In the genomic region with DNA sequence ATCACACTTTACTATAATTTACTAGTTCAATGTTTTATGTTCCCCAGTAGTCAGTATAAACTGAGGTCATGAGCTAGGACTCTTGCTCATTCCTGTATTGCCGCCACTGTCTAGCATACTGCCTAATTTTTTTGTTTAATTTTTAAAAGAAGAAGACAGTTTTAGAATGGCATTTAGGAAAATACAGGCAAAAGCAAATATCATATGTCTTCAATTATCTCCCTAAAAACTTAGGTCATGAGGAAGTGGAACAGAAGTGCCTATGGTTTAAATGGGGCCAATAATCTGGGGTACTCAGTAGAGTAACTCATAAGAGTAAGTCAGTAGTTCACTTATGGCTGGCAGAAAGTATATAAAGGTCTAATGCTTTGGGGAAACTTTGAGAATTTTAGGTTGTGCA, we compare ENCODE assay signal across 24 cellular contexts.
DNase-seq lines count a peak whose midpoint lies in the region; ATAC-seq, FAIRE-seq and TF ChIP-seq lines count a peak whose summit lies in the region.
"Had no signal": no experiment of that assay in that cellular context is flagged by ENCODE, and none has a peak within 500 bp of the region (broad histone marks: within the 10 kb centered on the region; RNA-seq: fewer than 3 reads in every experiment).

No MANE protein-coding gene starts in this region.

- no peaks in the 10 kb centered on the region for H3K9me3 Mint-ChIP-seq in mesothelial cell of epicardium
- H3K9me3 Mint-ChIP-seq in activated naive CD4-positive, alpha-beta T cell treated with anti-CD3 and anti-CD28 coated beads, Interleukin-2, amount 50 U/mL, for 72 hours: peaks cover 4 to 8% of the 10 kb centered on the region in 2 donors
- H3K9me3 Mint-ChIP-seq: activated T-helper 1 cell treated with anti-CD3 and anti-CD28 coated beads, Interleukin-12 subunit alpha, Interleukin-12 subunit beta, Interleukin-2, Interleukin-4 antibody, amounts not matched to agents 30 ng/mL and 10 ng/mL and 1 ng/mL, durations not matched to agents 14 hours and 24 hours and 36 hours had no signal

- no peak for TF ChIP-seq POLR2A in HepG2 (IDR thresholded peaks at IDR 0.05; ENCODE audit: insufficient read depth in 1 of 2, low read depth in 2 of 2, low read length in 2 of 2)

- H3K36me3 ChIP-seq in liver (ENCODE audit: control insufficient read depth in 4 of 4, insufficient read depth in 3 of 4, low read depth in 1 of 4, low read length in 3 of 4) (no peaks in the 10 kb centered on the region), HepG2 (replicated peaks in 1 of 2; ENCODE audit: control insufficient read depth in 1 of 2, insufficient read depth in 2 of 2, low read length in 2 of 2) (no peaks in the 10 kb centered on the region)
- H3K36me3 ChIP-seq: gastroesophageal sphincter, HAP-1, upper lobe of left lung had no signal

- H3K4me2 ChIP-seq in HepG2 (ENCODE audit: low read depth, low read length): no peak overlapping the region

- H3K27me3 ChIP-seq in liver (ENCODE audit: control insufficient read depth in 4 of 4, insufficient read depth in 4 of 4, low read length in 3 of 4) (no peaks in the 10 kb centered on the region), HepG2 (ENCODE audit: control insufficient read depth in 1 of 2, insufficient read depth in 2 of 2, low read length in 2 of 2) (no peaks in the 10 kb centered on the region)
- H3K27me3 ChIP-seq: gastroesophageal sphincter, upper lobe of left lung had no signal

- H3K27ac Mint-ChIP-seq in mesothelial cell of epicardium: peak overlapping the region; percentile 78
- no peak overlapping the region for H3K27ac Mint-ChIP-seq in activated naive CD4-positive, alpha-beta T cell treated with anti-CD3 and anti-CD28 coated beads, Interleukin-2, amount 50 U/mL, for 72 hours
- H3K27ac Mint-ChIP-seq: activated naive CD8-positive, alpha-beta T cell; activated T-helper 1 cell treated with anti-CD3 and anti-CD28 coated beads, Interleukin-12 subunit alpha, Interleukin-12 subunit beta, Interleukin-2, Interleukin-4 antibody, amounts not matched to agents 30 ng/mL and 10 ng/mL and 1 ng/mL, durations not matched to agents 14 hours and 24 hours and 36 hours; B cell; brain; natural killer cell; progenitor cell of endocrine pancreas had no signal

- in situ Hi-C loops in HepG2 (cut with HindIII; ENCODE audit: extremely low pct_ligation_motif_present, low pct_unique_long_range_greater_than_20kb): no loop called here

- TF ChIP-seq CTCF in liver (IDR thresholded peaks at IDR 0.05; ENCODE audit: low read depth, low read length, missing input control): no peak
- TF ChIP-seq CTCF in HepG2 (CRISPR knock-in tag; IDR thresholded peaks at IDR 0.05): no peak
- TF ChIP-seq CTCF in coronary artery (IDR thresholded peaks at IDR 0.05): no peak
- TF ChIP-seq CTCF in mesothelial cell of epicardium (IDR thresholded peaks at IDR 0.05; ENCODE audit: unreplicated experiment): no peak

- H3K27ac ChIP-seq in liver (ENCODE audit: low read depth in 1 of 2, low read length in 2 of 2) (no peak overlapping the region), HepG2 (ENCODE audit: extremely low read length, insufficient read depth, low read length) (no peak overlapping the region), coronary artery (no peak overlapping the region)
- H3K27ac ChIP-seq: 22Rv1, gastroesophageal sphincter, upper lobe of left lung had no signal

- H3K9ac ChIP-seq in liver (ENCODE audit: low read depth in 1 of 2, low read length in 2 of 2): no peak overlapping the region
- no peak overlapping the region for H3K9ac ChIP-seq in HepG2 (ENCODE audit: insufficient read depth, low read depth, low read length)

- no peaks in the 10 kb centered on the region for H3K79me2 ChIP-seq in HepG2 (ENCODE audit: insufficient read depth, low read length)

- H3K27me3 Mint-ChIP-seq in mesothelial cell of epicardium (ENCODE audit: low read depth): no peaks in the 10 kb centered on the region
- H3K27me3 Mint-ChIP-seq: activated naive CD8-positive, alpha-beta T cell; B cell; progenitor cell of endocrine pancreas had no signal

- CTCF ChIA-PET in HepG2 (lab: Yijun Ruan, JAX; ENCODE audit: low intra/inter-chr PET ratio, low total read pairs): no interaction called here

- no peak overlapping the region for H3K4me3 Mint-ChIP-seq in mesothelial cell of epicardium
- H3K4me3 Mint-ChIP-seq: activated naive CD8-positive, alpha-beta T cell; activated T-helper 1 cell treated with anti-CD3 and anti-CD28 coated beads, Interleukin-12 subunit alpha, Interleukin-12 subunit beta, Interleukin-2, Interleukin-4 antibody, amounts not matched to agents 30 ng/mL and 10 ng/mL and 1 ng/mL, durations not matched to agents 14 hours and 24 hours and 36 hours; B cell; natural killer cell had no signal

- H3K4me1 Mint-ChIP-seq in mesothelial cell of epicardium: peaks cover 54% of the 10 kb centered on the region
- H3K4me1 Mint-ChIP-seq: B cell, natural killer cell had no signal

- no peaks in the 10 kb centered on the region for H4K20me1 ChIP-seq in HepG2 (ENCODE audit: insufficient read depth, low read length)

- ATAC-seq in HepG2: no peak
- no peak for ATAC-seq in activated naive CD4-positive, alpha-beta T cell treated with anti-CD3 and anti-CD28 coated beads, Interleukin-2, amount 50 U/mL, for 72 hours
- ATAC-seq: gastroesophageal sphincter, natural killer cell, Right ventricle myocardium inferior had no signal

- DNase-seq in HepG2 (ENCODE audit: low spot score) (no peak), coronary artery (ENCODE audit: low spot score) (no peak), mesothelial cell of epicardium (ENCODE audit: low spot score in 2 of 2, unreplicated experiment in 2 of 2) (no peak), HUDEP-2 (lab: John Stamatoyannopoulos, UW; ENCODE audit: unreplicated experiment in 76 of 76) (no peak), NCI-H2196 (lab: John Stamatoyannopoulos, UW; ENCODE audit: unreplicated experiment) (no peak), NCI-H2107 treated with DMSO at 0.1 percent for 48 hours (lab: John Stamatoyannopoulos, UW; ENCODE audit: unreplicated experiment) (no peak)
- DNase-seq in activated naive CD4-positive, alpha-beta T cell treated with anti-CD3 and anti-CD28 coated beads, Interleukin-2, amount 50 U/mL, for 72 hours (ENCODE audit: low spot score in 2 of 2): no peak
- DNase-seq: cortex of kidney; DND-41; natural killer cell; NCI-H524; stimulated activated CD4-positive, alpha-beta T cell treated with anti-CD3 and anti-CD28 coated beads, Interleukin-2, amount 100 ng/mL, for 24 hours; stimulated activated naive CD4-positive, alpha-beta T cell; upper lobe of left lung had no signal

- H3K9me3 ChIP-seq in liver (ENCODE audit: control insufficient read depth in 4 of 4, low read length in 3 of 4) (no peaks in the 10 kb centered on the region), HepG2 (ENCODE audit: low read length) (no peaks in the 10 kb centered on the region)
- H3K9me3 ChIP-seq: gastroesophageal sphincter, HAP-1, upper lobe of left lung had no signal

- TF ChIP-seq EP300 in HepG2 (IDR thresholded peaks at IDR 0.05; ENCODE audit: low read depth in 2 of 2, low read length in 2 of 2) (no peak), HepG2 (CRISPR knock-in tag; IDR thresholded peaks at IDR 0.05; ENCODE audit: borderline replicate concordance) (no peak)

- FAIRE-seq in HepG2 (lab: Jason Lieb, UNC): no peak

- WGBS in liver: 87% methylated on average over 1 of the region's 1 CpG
- 25% methylated on average over 1 of the region's 1 CpG for WGBS in HepG2 (ENCODE audit: low lambda C conversion rate)

- POLR2A ChIA-PET in HepG2 (lab: Yijun Ruan, JAX): no interaction called here

- BruUV-seq in HepG2 (replicated peaks; lab: Mats Ljungman, UMichigan): no TSS peak

- no peaks in the 10 kb centered on the region for H3K36me3 Mint-ChIP-seq in mesothelial cell of epicardium
- H3K36me3 Mint-ChIP-seq in activated naive CD4-positive, alpha-beta T cell treated with anti-CD3 and anti-CD28 coated beads, Interleukin-2, amount 50 U/mL, for 72 hours: no peaks in the 10 kb centered on the region
- H3K36me3 Mint-ChIP-seq: activated naive CD8-positive, alpha-beta T cell; brain; natural killer cell had no signal

- no peak for TF ChIP-seq RAD21 in liver (IDR thresholded peaks at IDR 0.05)
- no peak for TF ChIP-seq RAD21 in HepG2 (CRISPR knock-in tag; IDR thresholded peaks at IDR 0.05)

- no peak overlapping the region for H2AFZ ChIP-seq in HepG2 (ENCODE audit: low read length)

- H3K4me3 ChIP-seq in liver (ENCODE audit: low read depth in 1 of 3, low read length in 3 of 3) (peak overlapping the region in 2 of 3 donors; percentile 17 to 37), HepG2 (replicated peaks in 1 of 3; ENCODE audit: insufficient read depth in 1 of 3, low read depth in 2 of 3, low read length in 3 of 3) (no peak overlapping the region), coronary artery (peak overlapping the region; percentile 4)
- H3K4me3 ChIP-seq: gastroesophageal sphincter, HAP-1, upper lobe of left lung had no signal

- H3K4me1 ChIP-seq in liver (ENCODE audit: control insufficient read depth in 4 of 4, insufficient read depth in 4 of 4, low read length in 3 of 4) (peaks cover 0 to 2% (median 0%) of the 10 kb centered on the region in 4 donors), HepG2 (ENCODE audit: insufficient read depth, low read length) (no peaks in the 10 kb centered on the region)
- H3K4me1 ChIP-seq: gastroesophageal sphincter, upper lobe of left lung had no signal

- intact Hi-C loops in HepG2 (cut with micrococcal nuclease; ENCODE audit: unreplicated experiment): no loop called here

TF ChIP-seq in liver, 16 proteins besides CTCF, POLR2A, EP300 and RAD21 (continues in another document):
- TF ChIP-seq HNF4G (IDR thresholded peaks at IDR 0.05) (no peak), FOXA2 (IDR thresholded peaks at IDR 0.05) (no peak), HNF4A (conservative IDR thresholded peaks at IDR 0.05) (no peak), FOXA1 (IDR thresholded peaks at IDR 0.05) (no peak), SP1 (IDR thresholded peaks at IDR 0.05) (no peak), TAF1 (conservative IDR thresholded peaks at IDR 0.05) (no peak), GABPA (IDR thresholded peaks at IDR 0.05 in 1 of 2, conservative IDR thresholded peaks at IDR 0.05 in 1 of 2) (no peak)
- TF ChIP-seq, protein P1, sequence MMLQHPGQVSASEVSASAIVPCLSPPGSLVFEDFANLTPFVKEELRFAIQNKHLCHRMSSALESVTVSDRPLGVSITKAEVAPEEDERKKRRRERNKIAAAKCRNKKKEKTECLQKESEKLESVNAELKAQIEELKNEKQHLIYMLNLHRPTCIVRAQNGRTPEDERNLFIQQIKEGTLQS (IDR thresholded peaks at IDR 0.05): no peak

TF ChIP-seq in HepG2, 621 proteins besides CTCF, POLR2A, EP300 and RAD21:
- no peak for TF ChIP-seq HOXD1 (CRISPR knock-in tag; IDR thresholded peaks at IDR 0.05)
TF ChIP-seq in HepG2: peak in this region for 0.

Comparison
In these comparisons a context has a peak if more than half of its experiments do, and no peak if none do; other contexts are left out.
1. H3K4me3 ChIP-seq: peak in liver (2 of 3) and coronary artery (single experiment); none in HepG2 (0 of 3).